ENCODE assay signal across 19 cellular contexts in the genomic region with DNA sequence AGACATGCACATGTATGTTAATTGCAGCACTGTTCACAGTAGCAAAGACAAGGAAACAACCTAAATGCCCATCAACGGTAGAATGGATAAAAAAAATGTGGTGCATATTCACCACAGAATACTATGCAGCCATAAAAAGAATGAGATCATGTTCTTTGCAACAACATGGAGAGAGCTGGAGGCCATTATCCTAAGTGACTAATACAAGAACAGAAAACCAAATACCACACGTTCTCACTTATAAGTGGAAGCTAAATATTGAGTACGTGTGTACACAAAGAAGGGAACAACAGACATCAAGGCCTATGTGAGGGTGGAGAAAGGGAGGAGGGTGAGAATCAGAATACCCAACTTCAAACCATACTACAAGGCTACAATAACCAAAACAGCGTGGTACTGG.
"Had no signal": no experiment of that assay in that cellular context is flagged by ENCODE, and none has a peak within 500 bp of the region (broad histone marks: within the 10 kb centered on the region; RNA-seq: fewer than 3 reads in every experiment).

No MANE protein-coding gene starts in this region.

- H3K27ac ChIP-seq: breast epithelium, coronary artery, heart right ventricle, left lung, parathyroid adenoma, right lobe of liver, stomach, testis, upper lobe of left lung had no signal

- H3K4me1 ChIP-seq: breast epithelium, heart right ventricle, left lung, parathyroid adenoma, right lobe of liver, stomach, testis, upper lobe of left lung had no signal

- H3K9ac ChIP-seq: parathyroid adenoma had no signal

- H3K36me3 ChIP-seq: breast epithelium, heart right ventricle, left lung, right lobe of liver, stomach, upper lobe of left lung had no signal

- H3K4me3 ChIP-seq: breast epithelium, coronary artery, heart right ventricle, left lung, right lobe of liver, smooth muscle cell, stomach, testis, upper lobe of left lung had no signal

- H2AFZ ChIP-seq: parathyroid adenoma had no signal

- H3K4me2 ChIP-seq: smooth muscle cell had no signal

- DNase-seq: activated CD4-positive, alpha-beta T cell treated with anti-CD3 and anti-CD28 coated beads, Interleukin-2, amount 10 ng/mL, durations not matched to agents 24 days and 14 days; activated CD8-positive, alpha-beta T cell treated with anti-CD3 and anti-CD28 coated beads, Interleukin-2, amount 10 ng/mL, durations not matched to agents 7 days and 5 days; activated effector memory CD4-positive, alpha-beta T cell treated with Interleukin-2 at 50 U/mL for 16 hours; activated naive CD4-positive, alpha-beta T cell treated with anti-CD3 and anti-CD28 coated beads, Interleukin-2, amount 50 U/mL, for 16 hours; activated T-cell treated with anti-CD3 and anti-CD28 coated beads, Interleukin-2, amount 50 U/mL, for 4 hours; heart right ventricle; left lung; right lobe of liver; stimulated activated CD4-positive, alpha-beta T cell treated with anti-CD3 and anti-CD28 coated beads, Interleukin-4, amount 100 ng/mL, for 24 hours; stomach; T1000; testis; upper lobe of left lung had no signal

- H3K79me2 ChIP-seq: parathyroid adenoma had no signal

- H3K9me3 ChIP-seq: breast epithelium, right lobe of liver, testis, upper lobe of left lung had no signal

- H3K27me3 ChIP-seq: breast epithelium, heart right ventricle, left lung, right lobe of liver, stomach, testis, upper lobe of left lung had no signal

- ATAC-seq: activated CD8-positive, alpha-beta T cell treated with anti-CD3 and anti-CD28 coated beads, Interleukin-2, amount 10 ng/mL, durations not matched to agents 7 days and 5 days; activated T-cell treated with anti-CD3 and anti-CD28 coated beads, Interleukin-2, amount 50 U/mL, for 4 hours; esophagus mucosa; heart right ventricle; left lung; right lobe of liver; stimulated activated effector memory CD8-positive, alpha-beta T cell treated with anti-CD3 and anti-CD28 coated beads, Interleukin-12 subunit alpha, Interleukin-12 subunit beta, amount 100 ng/mL, for 72 hours had no signal
